ENCODE assay signal across 24 cellular contexts in the genomic region with DNA sequence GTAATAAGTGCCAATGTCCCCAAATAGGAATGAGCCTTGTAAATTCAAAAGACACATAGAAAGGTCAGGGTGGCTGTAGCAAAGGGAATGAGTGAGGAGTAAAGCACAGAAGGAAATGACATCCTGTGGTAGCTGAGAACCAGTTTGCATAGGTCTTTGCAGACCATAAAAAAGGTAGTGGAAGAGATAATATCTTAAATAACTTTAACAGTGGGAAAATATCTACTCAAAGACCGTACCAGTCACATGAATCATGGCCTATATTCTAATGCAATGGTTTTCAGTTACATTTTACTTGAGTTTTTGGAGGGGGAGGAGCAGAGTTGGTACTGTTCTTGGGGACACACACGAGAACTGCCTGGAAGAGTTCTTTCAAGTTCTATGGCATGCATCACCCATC.
"Had no signal": no experiment of that assay in that cellular context is flagged by ENCODE, and none has a peak within 500 bp of the region (broad histone marks: within the 10 kb centered on the region; RNA-seq: fewer than 3 reads in every experiment).

No MANE protein-coding gene starts in this region.

- H3K4me1 Mint-ChIP-seq: naive thymus-derived CD4-positive, alpha-beta T cell; stimulated activated effector memory CD8-positive, alpha-beta T cell treated with anti-CD3 and anti-CD28 coated beads, Interleukin-12 subunit alpha, Interleukin-12 subunit beta, amount 100 ng/mL, for 72 hours had no signal

- H2AFZ ChIP-seq: hepatocyte had no signal

- H3K4me3 Mint-ChIP-seq: naive thymus-derived CD4-positive, alpha-beta T cell; natural killer cell treated with Interleukin-12 subunit alpha and Interleukin-12 subunit beta and Interleukin-15 and Interleukin-18, amount 100 ng/mL, for 72 hours; stimulated activated effector memory CD8-positive, alpha-beta T cell treated with anti-CD3 and anti-CD28 coated beads, Interleukin-12 subunit alpha, Interleukin-12 subunit beta, amount 100 ng/mL, for 72 hours; stimulated activated naive CD8-positive, alpha-beta T cell treated with anti-CD3 and anti-CD28 coated beads, Interleukin-15, Interleukin-2, amounts not matched to agents 100 ng/mL and 50 ng/mL, for 24 hours; type B pancreatic cell had no signal

- H3K36me3 ChIP-seq: heart right ventricle, left lung, ovary, prostate gland, spleen, tibial nerve, uterus had no signal

- H3K27me3 ChIP-seq: heart right ventricle, hepatocyte, left lung, ovary, spleen, tibial nerve, uterus had no signal

- H3K27ac ChIP-seq: heart right ventricle, hepatocyte, left lung, ovary, prostate gland, skin epidermis, spleen, tibial nerve, uterus had no signal

- H3K4me1 ChIP-seq: left lung, prostate gland, spleen, tibial nerve, uterus had no signal

- DNase-seq: heart right ventricle; kidney; left colon; left lung; midbrain; mucosa of descending colon; naive thymus-derived CD4-positive, alpha-beta T cell; ovary; retina; right cardiac atrium; spleen; stimulated activated CD4-positive, alpha-beta T cell treated with anti-CD3 and anti-CD28 coated beads, Interleukin-4, amount 100 ng/mL, for 24 hours; stimulated activated naive CD4-positive, alpha-beta T cell; uterus had no signal

- H3K79me2 ChIP-seq: hepatocyte had no signal

- ATAC-seq: heart right ventricle; left colon; left lung; mucosa of descending colon; naive thymus-derived CD4-positive, alpha-beta T cell; natural killer cell treated with Interleukin-12 subunit alpha and Interleukin-12 subunit beta and Interleukin-15 and Interleukin-18, amount 100 ng/mL, for 72 hours; right cardiac atrium; sciatic nerve; stimulated activated effector memory CD8-positive, alpha-beta T cell treated with anti-CD3 and anti-CD28 coated beads, Interleukin-12 subunit alpha, Interleukin-12 subunit beta, amount 100 ng/mL, for 72 hours had no signal

- H3K4me3 ChIP-seq: heart right ventricle, hepatocyte, left lung, lung, mucosa of descending colon, ovary, prostate gland, skin epidermis, spleen, tibial nerve, uterus had no signal

- H3K4me2 ChIP-seq: hepatocyte had no signal

- H3K27ac Mint-ChIP-seq: naive thymus-derived CD4-positive, alpha-beta T cell; natural killer cell treated with Interleukin-12 subunit alpha and Interleukin-12 subunit beta and Interleukin-15 and Interleukin-18, amount 100 ng/mL, for 72 hours; stimulated activated effector memory CD8-positive, alpha-beta T cell treated with anti-CD3 and anti-CD28 coated beads, Interleukin-12 subunit alpha, Interleukin-12 subunit beta, amount 100 ng/mL, for 72 hours; stimulated activated naive CD8-positive, alpha-beta T cell treated with anti-CD3 and anti-CD28 coated beads, Interleukin-15, Interleukin-2, amounts not matched to agents 100 ng/mL and 50 ng/mL, for 24 hours; type B pancreatic cell had no signal

- H3K9me3 ChIP-seq: mucosa of descending colon, ovary, prostate gland, tibial nerve, uterus had no signal

- H3K36me3 Mint-ChIP-seq: naive thymus-derived CD4-positive, alpha-beta T cell; natural killer cell treated with Interleukin-12 subunit alpha and Interleukin-12 subunit beta and Interleukin-15 and Interleukin-18, amount 100 ng/mL, for 72 hours; stimulated activated effector memory CD8-positive, alpha-beta T cell treated with anti-CD3 and anti-CD28 coated beads, Interleukin-12 subunit alpha, Interleukin-12 subunit beta, amount 100 ng/mL, for 72 hours; type B pancreatic cell had no signal

- H3K27me3 Mint-ChIP-seq: naive thymus-derived CD4-positive, alpha-beta T cell; natural killer cell treated with Interleukin-12 subunit alpha and Interleukin-12 subunit beta and Interleukin-15 and Interleukin-18, amount 100 ng/mL, for 72 hours; stimulated activated naive CD8-positive, alpha-beta T cell treated with anti-CD3 and anti-CD28 coated beads, Interleukin-15, Interleukin-2, amounts not matched to agents 100 ng/mL and 50 ng/mL, for 24 hours had no signal
